ENCODE assay signal across 28 cellular contexts in genomic region chr4:181293541-181293940, GRCh38.
"Had no signal": no experiment of that assay in that cellular context is flagged by ENCODE, and none has a peak within 500 bp of the region (broad histone marks: within the 10 kb centered on the region; RNA-seq: fewer than 3 reads in every experiment).

No MANE protein-coding gene starts in this region.

- DNase-seq: hippocampal formation; kidney glomerular epithelial cell; left cardiac atrium; lower lobe of right lung; mammary epithelial cell; mesenchymal stem cell; naive B cell; natural killer cell; nucleus accumbens; pancreas; posterior cingulate gyrus; psoas muscle; stimulated activated CD4-positive, alpha-beta T cell treated with anti-CD3 and anti-CD28 coated beads, Interleukin-12 subunit alpha, Interleukin-12 subunit beta, amount 100 ng/mL, for 4 hours; stimulated activated CD4-positive, alpha-beta T cell treated with anti-CD3 and anti-CD28 coated beads, Interleukin-15, amount 100 ng/mL, for 24 hours; stimulated activated CD4-positive, alpha-beta T cell treated with anti-CD3 and anti-CD28 coated beads, Interleukin-2, amount 100 ng/mL, for 24 hours; stimulated activated CD4-positive, alpha-beta T cell treated with anti-CD3 and anti-CD28 coated beads, Interleukin-4, amount 100 ng/mL, for 1 hour; stimulated activated naive B cell treated with anti-CD40 and anti-IgM and Interleukin-4, amounts not matched to agents 10 μg/mL and 1 μg/mL and 100 μg/mL, for 72 hours; stimulated activated naive CD8-positive, alpha-beta T cell treated with anti-CD3 and anti-CD28 coated beads, Interleukin-15, Interleukin-2, amounts not matched to agents 100 U/mL and 50 U/mL, for 24 hours; stomach; testis; thyroid gland; transverse colon; upper lobe of left lung had no signal

- H3K27me3 Mint-ChIP-seq: naive B cell; stimulated activated naive B cell treated with anti-CD40 and anti-IgM and Interleukin-4, amounts not matched to agents 10 μg/mL and 1 μg/mL and 100 μg/mL, for 72 hours had no signal

- H3K9me3 ChIP-seq: lower lobe of right lung, pancreas, testis, thyroid gland, transverse colon, upper lobe of left lung, vagina had no signal

- H3K27me3 ChIP-seq: stomach, testis, thyroid gland, transverse colon, upper lobe of left lung, vagina had no signal

- H3K4me1 ChIP-seq: lower lobe of right lung, pancreas, stomach, testis, thyroid gland, transverse colon, upper lobe of left lung, vagina had no signal

- H3K27ac ChIP-seq: lower lobe of right lung, pancreas, psoas muscle, skin epidermis, stomach, testis, thyroid gland, transverse colon, upper lobe of left lung, vagina had no signal

- H3K4me3 ChIP-seq: lower lobe of right lung, pancreas, psoas muscle, skin epidermis, stomach, testis, thyroid gland, transverse colon, upper lobe of left lung, vagina had no signal

- H3K4me1 Mint-ChIP-seq: naive B cell; natural killer cell; stimulated activated naive B cell treated with anti-CD40 and anti-IgM and Interleukin-4, amounts not matched to agents 10 μg/mL and 1 μg/mL and 100 μg/mL, for 72 hours had no signal

- H3K36me3 Mint-ChIP-seq: naive B cell; natural killer cell; stimulated activated naive B cell treated with anti-CD40 and anti-IgM and Interleukin-4, amounts not matched to agents 10 μg/mL and 1 μg/mL and 100 μg/mL, for 72 hours had no signal

- ATAC-seq: left cardiac atrium; left lobe of liver; lower lobe of right lung; natural killer cell; pancreas; psoas muscle; sciatic nerve; stimulated activated naive B cell treated with anti-CD40 and anti-IgM and Interleukin-4, amounts not matched to agents 10 μg/mL and 1 μg/mL and 100 μg/mL, for 72 hours; stimulated activated naive CD8-positive, alpha-beta T cell treated with anti-CD3 and anti-CD28 coated beads, Interleukin-15, Interleukin-2, amounts not matched to agents 100 U/mL and 50 U/mL, for 24 hours had no signal

- H3K4me3 Mint-ChIP-seq: mesothelial cell of epicardium; naive B cell; natural killer cell; stimulated activated naive B cell treated with anti-CD40 and anti-IgM and Interleukin-4, amounts not matched to agents 10 μg/mL and 1 μg/mL and 100 μg/mL, for 72 hours had no signal

- H3K27ac Mint-ChIP-seq: mesothelial cell of epicardium; natural killer cell; stimulated activated naive B cell treated with anti-CD40 and anti-IgM and Interleukin-4, amounts not matched to agents 10 μg/mL and 1 μg/mL and 100 μg/mL, for 72 hours had no signal

- H3K36me3 ChIP-seq: lower lobe of right lung, pancreas, stomach, thyroid gland, transverse colon, upper lobe of left lung, vagina had no signal
